Comparison of ENCODE assay signal across 32 cellular contexts in the genomic region with DNA sequence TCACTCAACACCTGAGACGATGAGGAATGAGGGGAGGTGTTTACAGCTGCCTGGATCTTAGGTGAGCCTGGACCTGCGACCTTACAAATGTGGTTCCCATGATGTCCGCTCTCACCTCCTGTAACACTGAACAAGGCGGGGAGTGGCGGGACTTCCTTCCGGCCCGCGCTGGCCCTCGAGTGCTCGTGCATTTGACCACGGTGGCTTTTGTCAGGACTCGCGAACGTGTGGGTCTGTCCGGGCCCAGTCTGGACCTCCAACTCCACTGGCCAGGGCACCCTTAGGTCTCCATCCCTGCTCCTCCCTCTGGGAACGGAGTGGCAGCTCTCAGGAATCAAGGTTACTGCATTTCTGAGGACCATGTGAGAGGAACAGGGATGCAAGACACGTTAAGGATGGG.
"Had no signal": no experiment of that assay in that cellular context is flagged by ENCODE, and none has a peak within 500 bp of the region (broad histone marks: within the 10 kb centered on the region; RNA-seq: fewer than 3 reads in every experiment).

No MANE protein-coding gene starts in this region.

- H3K4me3 Mint-ChIP-seq: activated B cell treated with CpG ODN at 0.5 μM for 24 hours; activated CD8-positive, alpha-beta T cell treated with anti-CD3 and anti-CD28 coated beads for 36 hours; activated naive CD4-positive, alpha-beta T cell treated with anti-CD3 and anti-CD28 coated beads for 36 hours; activated naive CD8-positive, alpha-beta T cell treated with anti-CD3 and anti-CD28 coated beads, Interleukin-2, amount 10 ng/mL, durations not matched to agents 7 days and 5 days; activated T-cell treated with anti-CD3 and anti-CD28 coated beads, Interleukin-2, amount 50 U/mL, for 4 hours; brain; central memory CD8-positive, alpha-beta T cell; T-helper 17 cell; T-helper 2 cell treated with Interferon-gamma antibody and Interleukin-4, amounts not matched to agents 5 μg/mL and 100 μg/mL, for 36 hours had no signal

- H3K36me3 Mint-ChIP-seq: activated naive CD4-positive, alpha-beta T cell treated with anti-CD3 and anti-CD28 coated beads, Interleukin-2, amount 50 U/mL, for 72 hours; activated naive CD8-positive, alpha-beta T cell treated with anti-CD3 and anti-CD28 coated beads, Interleukin-2, amount 10 ng/mL, durations not matched to agents 7 days and 5 days; brain had no signal

- H3K9me3 Mint-ChIP-seq: activated B cell treated with CpG ODN at 0.5 μM for 24 hours; activated CD8-positive, alpha-beta T cell treated with anti-CD3 and anti-CD28 coated beads for 36 hours; activated naive CD4-positive, alpha-beta T cell treated with anti-CD3 and anti-CD28 coated beads for 36 hours; activated naive CD8-positive, alpha-beta T cell treated with anti-CD3 and anti-CD28 coated beads, Interleukin-2, amount 10 ng/mL, durations not matched to agents 7 days and 5 days; activated T-helper 2 cell treated with anti-CD3 and anti-CD28 coated beads, Interferon-gamma antibody, Interleukin-2, Interleukin-4, amounts not matched to agents 10 μg/mL and 5 μg/mL and 100 μg/mL, durations not matched to agents 14 hours and 24 hours and 36 hours; central memory CD8-positive, alpha-beta T cell; effector memory CD8-positive, alpha-beta T cell; T-helper 2 cell treated with Interferon-gamma antibody and Interleukin-4, amounts not matched to agents 5 μg/mL and 100 μg/mL, for 36 hours had no signal

- H3K4me1 ChIP-seq: ascending aorta, breast epithelium, foreskin keratinocyte, gastrocnemius medialis, heart left ventricle had no signal

- DNase-seq: activated B cell treated with CpG ODN at 0.5 μM for 24 hours; activated CD4-positive, alpha-beta T cell treated with anti-CD3 and anti-CD28 coated beads for 48 hours; activated CD4-positive, alpha-beta T cell treated with anti-CD3 and anti-CD28 coated beads, Interleukin-2, amount 50 U/mL, for 1 hour; activated CD4-positive, alpha-beta T cell treated with anti-CD3 and anti-CD28 coated beads, Interleukin-2, amount 50 U/mL, for 48 hours; activated CD8-positive, alpha-beta memory T cell treated with anti-CD3 and anti-CD28 coated beads for 24 hours; activated CD8-positive, alpha-beta T cell treated with anti-CD3 and anti-CD28 coated beads for 36 hours; activated naive CD4-positive, alpha-beta T cell treated with anti-CD3 and anti-CD28 coated beads for 36 hours; activated naive CD8-positive, alpha-beta T cell treated with anti-CD3 and anti-CD28 coated beads, Interleukin-2, amount 10 ng/mL, durations not matched to agents 7 days and 5 days; activated T-cell treated with anti-CD3 and anti-CD28 coated beads, Interleukin-2, amount 50 U/mL, for 4 hours; cortex of kidney; dermis blood vessel endothelial cell; effector CD4-positive, alpha-beta T cell; effector memory CD8-positive, alpha-beta T cell; erythroblast; foreskin keratinocyte; gastrocnemius medialis; glutamatergic neuron; heart left ventricle; T-helper 1 cell; T-helper 17 cell; T1000; WERI-Rb-1 had no signal

- H3K27ac Mint-ChIP-seq: activated B cell treated with CpG ODN at 0.5 μM for 24 hours; activated CD8-positive, alpha-beta T cell treated with anti-CD3 and anti-CD28 coated beads for 36 hours; activated naive CD4-positive, alpha-beta T cell treated with anti-CD3 and anti-CD28 coated beads for 36 hours; activated naive CD4-positive, alpha-beta T cell treated with anti-CD3 and anti-CD28 coated beads, Interleukin-2, amount 50 U/mL, for 72 hours; activated naive CD8-positive, alpha-beta T cell treated with anti-CD3 and anti-CD28 coated beads, Interleukin-2, amount 10 ng/mL, durations not matched to agents 7 days and 5 days; activated T-helper 2 cell treated with anti-CD3 and anti-CD28 coated beads, Interferon-gamma antibody, Interleukin-2, Interleukin-4, amounts not matched to agents 10 μg/mL and 5 μg/mL and 100 μg/mL, durations not matched to agents 14 hours and 24 hours and 36 hours; brain; T-helper 17 cell; T-helper 2 cell treated with Interferon-gamma antibody and Interleukin-4, amounts not matched to agents 5 μg/mL and 100 μg/mL, for 36 hours had no signal

- H3K27me3 ChIP-seq: ascending aorta, cardiac muscle cell, foreskin keratinocyte had no signal

- H3K36me3 ChIP-seq: ascending aorta, breast epithelium, cardiac muscle cell, esophagus muscularis mucosa, gastrocnemius medialis, heart left ventricle, WERI-Rb-1 had no signal

- H3K9me3 ChIP-seq: ascending aorta, breast epithelium, gastrocnemius medialis had no signal

- H3K4me1 Mint-ChIP-seq: activated B cell treated with CpG ODN at 0.5 μM for 24 hours; activated naive CD8-positive, alpha-beta T cell treated with anti-CD3 and anti-CD28 coated beads, Interleukin-2, amount 10 ng/mL, durations not matched to agents 7 days and 5 days; central memory CD8-positive, alpha-beta T cell; T-helper 17 cell had no signal

- H3K4me3 ChIP-seq: ascending aorta, breast epithelium, cardiac muscle cell, esophagus muscularis mucosa, gastrocnemius medialis, heart left ventricle had no signal

- H3K27ac ChIP-seq: ascending aorta, breast epithelium, cardiac muscle cell, esophagus muscularis mucosa, foreskin keratinocyte, gastrocnemius medialis, heart left ventricle, WERI-Rb-1 had no signal

- ATAC-seq: activated CD4-positive, CD25-positive, alpha-beta regulatory T cell treated with anti-CD3 and anti-CD28 coated beads, Interleukin-2, amount 50 U/mL, for 24 hours; activated CD8-positive, alpha-beta T cell treated with anti-CD3 and anti-CD28 coated beads for 36 hours; activated naive CD4-positive, alpha-beta T cell treated with anti-CD3 and anti-CD28 coated beads, Interleukin-2, amount 50 U/mL, for 72 hours; activated T-cell treated with anti-CD3 and anti-CD28 coated beads, Interleukin-2, amount 50 U/mL, for 4 hours; effector memory CD8-positive, alpha-beta T cell; foreskin keratinocyte; gastrocnemius medialis; heart left ventricle; T-helper 17 cell had no signal
